8 cellular contexts compared by ENCODE assay signal in the genomic region with DNA sequence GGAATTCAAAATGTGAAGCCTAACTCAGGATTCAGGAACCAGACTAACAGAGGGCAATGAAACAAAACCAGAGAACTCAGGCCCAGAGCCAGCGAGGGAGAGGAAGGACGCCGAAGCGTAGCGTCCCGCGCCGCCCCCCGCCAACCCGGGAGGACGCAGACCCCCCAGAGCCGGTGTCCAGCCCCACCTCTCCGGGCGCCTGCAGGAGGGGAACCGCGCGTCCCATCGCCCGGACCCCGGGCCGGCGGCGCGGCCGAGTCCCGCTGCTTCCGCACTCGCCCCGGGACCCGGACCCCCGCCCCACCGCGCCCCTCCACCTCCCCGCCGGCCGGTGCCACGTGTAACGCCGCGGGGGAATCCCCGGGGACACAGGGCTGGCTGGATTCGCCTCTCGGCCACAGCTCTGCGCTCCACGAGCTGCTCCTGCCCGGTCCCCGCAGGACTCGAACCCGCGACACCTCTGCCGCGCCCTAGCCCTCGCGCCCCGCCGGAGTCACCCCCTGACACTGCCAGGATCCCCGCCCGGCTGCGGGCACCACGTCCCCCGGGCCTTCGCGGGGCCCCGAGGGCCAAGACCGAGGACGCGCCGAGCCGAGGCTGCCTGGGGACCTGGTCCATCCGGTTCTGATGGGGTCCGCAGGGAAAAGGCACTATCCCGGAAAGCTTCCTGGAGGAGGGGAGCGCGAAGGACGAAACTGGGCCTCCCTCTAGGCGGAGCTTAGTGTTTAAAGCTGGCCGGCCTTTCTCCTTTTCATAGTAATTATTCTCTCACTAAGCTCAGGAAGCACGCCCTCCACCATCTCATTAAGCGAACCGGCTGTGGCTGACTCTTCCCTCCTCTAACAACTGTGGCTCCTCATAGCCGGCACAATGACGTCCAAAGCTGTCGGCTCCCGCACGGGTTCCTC. TPM values are rescaled to one million over a fixed set of nuclear protein-coding genes. Genes with fewer than 3 reads are reported as not detected.
A peak's percentile ranks its signal among the peaks of the same experiment; 100 is the strongest.
DNase-seq lines count a peak whose midpoint lies in the region; TF ChIP-seq lines count a peak whose summit lies in the region.

No MANE protein-coding gene starts in this region.

- no peaks in the 10 kb centered on the region for H3K36me3 ChIP-seq in osteoblast (ENCODE audit: insufficient read depth, low read length)

- H3K4me3 ChIP-seq in epithelial cell of esophagus (ENCODE audit: low read length), result peak overlapping the region; percentile 48
- H3K4me3 ChIP-seq in osteoblast (ENCODE audit: insufficient read depth, low read length), result peak overlapping the region; percentile 80

- peak overlapping the region; percentile 93 for H2AFZ ChIP-seq in osteoblast (ENCODE audit: low read length)

- peak; percentile 22 for DNase-seq in activated naive CD4-positive, alpha-beta T cell treated with anti-CD3 and anti-CD28 coated beads, Interleukin-2, amount 10 ng/mL, durations not matched to agents 7 days and 5 days
- DNase-seq in activated naive CD4-positive, alpha-beta T cell treated with Interleukin-2 at 50 U/mL for 16 hours, result no peak
- DNase-seq in NOMO-1 (lab: John Stamatoyannopoulos, UW; ENCODE audit: unreplicated experiment in 2 of 2) (peak; percentile 22 to 42), epithelial cell of esophagus (ENCODE audit: low read depth) (peak; percentile 36), osteoblast (ENCODE audit: insufficient read length, low spot score, missing footprints) (peak; percentile 86), middle frontal gyrus (ENCODE audit: extremely low spot score, low spot score) (no peak), Ammon's horn (ENCODE audit: low spot score) (no peak), NCI-H2227 (lab: John Stamatoyannopoulos, UW; ENCODE audit: unreplicated experiment) (no peak)

- H4K20me1 ChIP-seq in osteoblast (ENCODE audit: insufficient read depth, low read length), result no peaks in the 10 kb centered on the region

- H3K27me3 ChIP-seq in osteoblast (ENCODE audit: insufficient read depth, low read length), result peaks cover 12% of the 10 kb centered on the region

- no peaks in the 10 kb centered on the region for H3K36me3 Mint-ChIP-seq in activated naive CD4-positive, alpha-beta T cell treated with anti-CD3 and anti-CD28 coated beads, Interleukin-2, amount 10 ng/mL, durations not matched to agents 7 days and 5 days

- peak overlapping the region; percentile 49 for H3K4me3 Mint-ChIP-seq in activated naive CD4-positive, alpha-beta T cell treated with anti-CD3 and anti-CD28 coated beads, Interleukin-2, amount 10 ng/mL, durations not matched to agents 7 days and 5 days

- H3K4me2 ChIP-seq in osteoblast (ENCODE audit: insufficient read depth, low read length), result peak overlapping the region; percentile 82

- CTCF ChIA-PET in activated naive CD4-positive, alpha-beta T cell treated with anti-CD3 and anti-CD28 coated beads, Interleukin-2, amount 10 ng/mL, durations not matched to agents 7 days and 5 days (lab: Charles Lee), result no interaction called here

- peak overlapping the region; percentile 25 for H3K27ac Mint-ChIP-seq in activated naive CD4-positive, alpha-beta T cell treated with anti-CD3 and anti-CD28 coated beads, Interleukin-2, amount 10 ng/mL, durations not matched to agents 7 days and 5 days

- H3K4me1 ChIP-seq in osteoblast (ENCODE audit: insufficient read depth, low read length), result no peaks in the 10 kb centered on the region

- no peak overlapping the region for H3K27ac ChIP-seq in osteoblast (ENCODE audit: low read depth, low read length)

- peaks cover 55% of the 10 kb centered on the region for H3K27me3 Mint-ChIP-seq in activated naive CD4-positive, alpha-beta T cell treated with anti-CD3 and anti-CD28 coated beads, Interleukin-2, amount 10 ng/mL, durations not matched to agents 7 days and 5 days

- peaks cover 9% of the 10 kb centered on the region for H3K4me1 Mint-ChIP-seq in activated naive CD4-positive, alpha-beta T cell treated with anti-CD3 and anti-CD28 coated beads, Interleukin-2, amount 10 ng/mL, durations not matched to agents 7 days and 5 days

- no peaks in the 10 kb centered on the region for H3K79me2 ChIP-seq in osteoblast (ENCODE audit: insufficient read depth, low read length)

- H3K9me3 Mint-ChIP-seq in activated naive CD4-positive, alpha-beta T cell treated with anti-CD3 and anti-CD28 coated beads, Interleukin-2, amount 10 ng/mL, durations not matched to agents 7 days and 5 days, result no peaks in the 10 kb centered on the region

- TF ChIP-seq CTCF in epithelial cell of esophagus (IDR thresholded peaks at IDR 0.05; ENCODE audit: insufficient read depth, low read depth, low read length, missing control alignments), result no peak
- TF ChIP-seq CTCF in osteoblast (IDR thresholded peaks at IDR 0.05; ENCODE audit: extremely low read depth, low read depth, low read length), result no peak

- no peaks in the 10 kb centered on the region for H3K9me3 ChIP-seq in osteoblast (ENCODE audit: low read depth, low read length)

RNA-seq across cellular contexts. Expression of a gene that starts 40.4 kb away (rescaled TPM):
- total RNA-seq in osteoblast, result not detected in 2 replicates

Comparison
In these comparisons a context has a peak if more than half of its experiments do, and no peak if none do; other contexts are left out.
1. DNase-seq: peak in activated naive CD4-positive, alpha-beta T cell treated with anti-CD3 and anti-CD28 coated beads, Interleukin-2, amount 10 ng/mL, durations not matched to agents 7 days and 5 days (single experiment), NOMO-1 (2 of 2), epithelial cell of esophagus (single experiment) and osteoblast (single experiment); none in activated naive CD4-positive, alpha-beta T cell treated with Interleukin-2 at 50 U/mL for 16 hours (single experiment), middle frontal gyrus (single experiment), Ammon's horn (single experiment) and NCI-H2227 (single experiment).